In genomic region chr19:12935071-12935470, GRCh38 we compare ENCODE assay signal across 13 cellular contexts. TPM values are rescaled to one million over a fixed set of nuclear protein-coding genes. Genes with fewer than 3 reads are reported as not detected.
DNase-seq lines count a peak whose midpoint lies in the region; TF ChIP-seq lines count a peak whose summit lies in the region.
"Had no signal": no experiment of that assay in that cellular context is flagged by ENCODE, and none has a peak within 500 bp of the region (broad histone marks: within the 10 kb centered on the region; RNA-seq: fewer than 3 reads in every experiment).

No MANE protein-coding gene starts in this region.

- intact Hi-C loops in activated CD4-positive, alpha-beta memory T cell treated with anti-CD3 and anti-CD28 coated beads for 36 hours (cut with micrococcal nuclease): loop anchor here (5.0 kb wide), 4 partner anchors 198 to 323 kb away; partner anchors contain the start of genes GET3, IER2, STX10 and TNPO2
- intact Hi-C loops in activated T-helper 1 cell treated with anti-CD3 and anti-CD28 coated beads, Interleukin-12 subunit alpha, Interleukin-12 subunit beta, Interleukin-2, Interleukin-4 antibody, amounts not matched to agents 30 ng/mL and 10 ng/mL and 1 ng/mL, durations not matched to agents 14 hours and 24 hours and 36 hours (cut with micrococcal nuclease): no loop called here

- no peaks in the 10 kb centered on the region for H3K27me3 Mint-ChIP-seq in activated CD4-positive, alpha-beta memory T cell treated with anti-CD3 and anti-CD28 coated beads for 36 hours
- no peaks in the 10 kb centered on the region for H3K27me3 Mint-ChIP-seq in activated CD4-positive, alpha-beta memory T cell treated with anti-CD3 and anti-CD28 coated beads, Interleukin-2, amount 10 ng/mL, durations not matched to agents 7 days and 5 days
- H3K27me3 Mint-ChIP-seq in activated T-helper 1 cell treated with anti-CD3 and anti-CD28 coated beads, Interleukin-12 subunit alpha, Interleukin-12 subunit beta, Interleukin-2, Interleukin-4 antibody, amounts not matched to agents 30 ng/mL and 10 ng/mL and 1 ng/mL, durations not matched to agents 14 hours and 24 hours and 36 hours (ENCODE audit: insufficient read depth): no peaks in the 10 kb centered on the region
- H3K27me3 Mint-ChIP-seq in progenitor cell of endocrine pancreas: no peaks in the 10 kb centered on the region

- DNase-seq in activated CD4-positive, alpha-beta memory T cell treated with anti-CD3 and anti-CD28 coated beads for 36 hours: no peak
- no peak for DNase-seq in activated CD4-positive, alpha-beta memory T cell treated with anti-CD3 and anti-CD28 coated beads, Interleukin-2, amount 10 ng/mL, durations not matched to agents 7 days and 5 days
- no peak for DNase-seq in activated T-helper 1 cell treated with anti-CD3 and anti-CD28 coated beads, Interleukin-12 subunit alpha, Interleukin-12 subunit beta, Interleukin-2, Interleukin-4 antibody, amounts not matched to agents 30 ng/mL and 10 ng/mL and 1 ng/mL, durations not matched to agents 14 hours and 24 hours and 36 hours (ENCODE audit: low spot score)
- no peak for DNase-seq in progenitor cell of endocrine pancreas (ENCODE audit: low spot score, unreplicated experiment)
- DNase-seq in stimulated activated naive CD4-positive, alpha-beta T cell treated with Interleukin-2 at 50 U/mL for 16 hours (lab: John Stamatoyannopoulos, UW): no peak
- no peak for DNase-seq in kidney tubule cell (ENCODE audit: low spot score)
- DNase-seq: DMS79 treated with DMSO at 0.1 percent for 48 hours, NCI-H1417 treated with DMSO at 0.1 percent for 48 hours, NCI-H1930, NCI-H345, NCI-H524 treated with DMSO at 0.1 percent for 48 hours, PC-3, RPMI8226 had no signal

- TF ChIP-seq CTCF in progenitor cell of endocrine pancreas (IDR thresholded peaks at IDR 0.05; ENCODE audit: unreplicated experiment): no peak

- H3K9me3 Mint-ChIP-seq in activated CD4-positive, alpha-beta memory T cell treated with anti-CD3 and anti-CD28 coated beads for 36 hours: no peaks in the 10 kb centered on the region
- H3K9me3 Mint-ChIP-seq in activated CD4-positive, alpha-beta memory T cell treated with anti-CD3 and anti-CD28 coated beads, Interleukin-2, amount 10 ng/mL, durations not matched to agents 7 days and 5 days: no peaks in the 10 kb centered on the region
- H3K9me3 Mint-ChIP-seq in activated T-helper 1 cell treated with anti-CD3 and anti-CD28 coated beads, Interleukin-12 subunit alpha, Interleukin-12 subunit beta, Interleukin-2, Interleukin-4 antibody, amounts not matched to agents 30 ng/mL and 10 ng/mL and 1 ng/mL, durations not matched to agents 14 hours and 24 hours and 36 hours: no peaks in the 10 kb centered on the region
- H3K9me3 Mint-ChIP-seq in progenitor cell of endocrine pancreas (ENCODE audit: low read depth): no peaks in the 10 kb centered on the region

- H3K4me1 Mint-ChIP-seq in activated CD4-positive, alpha-beta memory T cell treated with anti-CD3 and anti-CD28 coated beads for 36 hours (ENCODE audit: low read depth): peaks cover 46% of the 10 kb centered on the region
- peaks cover 46% of the 10 kb centered on the region for H3K4me1 Mint-ChIP-seq in activated CD4-positive, alpha-beta memory T cell treated with anti-CD3 and anti-CD28 coated beads, Interleukin-2, amount 10 ng/mL, durations not matched to agents 7 days and 5 days
- peaks cover 52% of the 10 kb centered on the region for H3K4me1 Mint-ChIP-seq in activated T-helper 1 cell treated with anti-CD3 and anti-CD28 coated beads, Interleukin-12 subunit alpha, Interleukin-12 subunit beta, Interleukin-2, Interleukin-4 antibody, amounts not matched to agents 30 ng/mL and 10 ng/mL and 1 ng/mL, durations not matched to agents 14 hours and 24 hours and 36 hours (ENCODE audit: low read depth)
- peaks cover 27% of the 10 kb centered on the region for H3K4me1 Mint-ChIP-seq in progenitor cell of endocrine pancreas (ENCODE audit: low read depth)

- no peak overlapping the region for H3K4me3 Mint-ChIP-seq in activated CD4-positive, alpha-beta memory T cell treated with anti-CD3 and anti-CD28 coated beads for 36 hours
- H3K4me3 Mint-ChIP-seq in activated CD4-positive, alpha-beta memory T cell treated with anti-CD3 and anti-CD28 coated beads, Interleukin-2, amount 10 ng/mL, durations not matched to agents 7 days and 5 days: no peak overlapping the region
- H3K4me3 Mint-ChIP-seq in activated T-helper 1 cell treated with anti-CD3 and anti-CD28 coated beads, Interleukin-12 subunit alpha, Interleukin-12 subunit beta, Interleukin-2, Interleukin-4 antibody, amounts not matched to agents 30 ng/mL and 10 ng/mL and 1 ng/mL, durations not matched to agents 14 hours and 24 hours and 36 hours: peak overlapping the region; percentile 19
- H3K4me3 Mint-ChIP-seq in progenitor cell of endocrine pancreas (ENCODE audit: low read depth): peak overlapping the region; percentile 19

- CTCF ChIA-PET in activated CD4-positive, alpha-beta memory T cell treated with anti-CD3 and anti-CD28 coated beads for 36 hours (lab: Charles Lee): no interaction called here
- CTCF ChIA-PET in activated CD4-positive, alpha-beta memory T cell treated with anti-CD3 and anti-CD28 coated beads, Interleukin-2, amount 10 ng/mL, durations not matched to agents 7 days and 5 days (lab: Charles Lee): no interaction called here

- H3K27ac Mint-ChIP-seq in activated CD4-positive, alpha-beta memory T cell treated with anti-CD3 and anti-CD28 coated beads for 36 hours: peak overlapping the region; percentile 51
- no peak overlapping the region for H3K27ac Mint-ChIP-seq in activated CD4-positive, alpha-beta memory T cell treated with anti-CD3 and anti-CD28 coated beads, Interleukin-2, amount 10 ng/mL, durations not matched to agents 7 days and 5 days
- H3K27ac Mint-ChIP-seq in activated T-helper 1 cell treated with anti-CD3 and anti-CD28 coated beads, Interleukin-12 subunit alpha, Interleukin-12 subunit beta, Interleukin-2, Interleukin-4 antibody, amounts not matched to agents 30 ng/mL and 10 ng/mL and 1 ng/mL, durations not matched to agents 14 hours and 24 hours and 36 hours: no peak overlapping the region
- no peak overlapping the region for H3K27ac Mint-ChIP-seq in progenitor cell of endocrine pancreas

- POLR2A ChIA-PET in activated CD4-positive, alpha-beta memory T cell treated with anti-CD3 and anti-CD28 coated beads for 36 hours (lab: Charles Lee): no interaction called here
- POLR2A ChIA-PET in activated CD4-positive, alpha-beta memory T cell treated with anti-CD3 and anti-CD28 coated beads, Interleukin-2, amount 10 ng/mL, durations not matched to agents 7 days and 5 days (lab: Charles Lee): no interaction called here

- peaks cover 35% of the 10 kb centered on the region for H3K36me3 Mint-ChIP-seq in activated CD4-positive, alpha-beta memory T cell treated with anti-CD3 and anti-CD28 coated beads for 36 hours
- peaks cover 32% of the 10 kb centered on the region for H3K36me3 Mint-ChIP-seq in activated CD4-positive, alpha-beta memory T cell treated with anti-CD3 and anti-CD28 coated beads, Interleukin-2, amount 10 ng/mL, durations not matched to agents 7 days and 5 days (ENCODE audit: low read depth)
- peaks cover 35% of the 10 kb centered on the region for H3K36me3 Mint-ChIP-seq in activated T-helper 1 cell treated with anti-CD3 and anti-CD28 coated beads, Interleukin-12 subunit alpha, Interleukin-12 subunit beta, Interleukin-2, Interleukin-4 antibody, amounts not matched to agents 30 ng/mL and 10 ng/mL and 1 ng/mL, durations not matched to agents 14 hours and 24 hours and 36 hours (ENCODE audit: low read depth)
- peaks cover 10% of the 10 kb centered on the region for H3K36me3 Mint-ChIP-seq in progenitor cell of endocrine pancreas (ENCODE audit: insufficient read depth)

RNA-seq across cellular contexts. Expression of gene FARSA, which starts 1.6 kb away (rescaled TPM):
- 100 to 1,000 TPM; 109 to 110 TPM for total RNA-seq in activated CD4-positive, alpha-beta memory T cell treated with anti-CD3 and anti-CD28 coated beads for 36 hours
- total RNA-seq in activated CD4-positive, alpha-beta memory T cell treated with anti-CD3 and anti-CD28 coated beads, Interleukin-2, amount 10 ng/mL, durations not matched to agents 7 days and 5 days: 10 to 100 TPM; 72.4 to 74.9 TPM
- 217 and 220 TPM in 2 replicates for total RNA-seq in activated T-helper 1 cell treated with anti-CD3 and anti-CD28 coated beads, Interleukin-12 subunit alpha, Interleukin-12 subunit beta, Interleukin-2, Interleukin-4 antibody, amounts not matched to agents 30 ng/mL and 10 ng/mL and 1 ng/mL, durations not matched to agents 14 hours and 24 hours and 36 hours
- total RNA-seq in progenitor cell of endocrine pancreas: 61.2 and 63.3 TPM in 2 replicates

RNA-seq across cellular contexts. Expression of gene CALR, which starts 3.3 kb away (rescaled TPM):
- 100 to 1,000 TPM; 625 to 642 TPM for total RNA-seq in activated CD4-positive, alpha-beta memory T cell treated with anti-CD3 and anti-CD28 coated beads for 36 hours
- 100 to 1,000 TPM; 640 to 660 TPM for total RNA-seq in activated CD4-positive, alpha-beta memory T cell treated with anti-CD3 and anti-CD28 coated beads, Interleukin-2, amount 10 ng/mL, durations not matched to agents 7 days and 5 days
- total RNA-seq in activated T-helper 1 cell treated with anti-CD3 and anti-CD28 coated beads, Interleukin-12 subunit alpha, Interleukin-12 subunit beta, Interleukin-2, Interleukin-4 antibody, amounts not matched to agents 30 ng/mL and 10 ng/mL and 1 ng/mL, durations not matched to agents 14 hours and 24 hours and 36 hours: 913 and 933 TPM in 2 replicates
- total RNA-seq in progenitor cell of endocrine pancreas: 707 and 730 TPM in 2 replicates

RNA-seq across cellular contexts. Expression of gene RAD23A, which starts 10.6 kb away (rescaled TPM):
- 100 to 1,000 TPM; 190 to 194 TPM for total RNA-seq in activated CD4-positive, alpha-beta memory T cell treated with anti-CD3 and anti-CD28 coated beads for 36 hours
- 100 to 1,000 TPM; 119 to 123 TPM for total RNA-seq in activated CD4-positive, alpha-beta memory T cell treated with anti-CD3 and anti-CD28 coated beads, Interleukin-2, amount 10 ng/mL, durations not matched to agents 7 days and 5 days
- 197 and 202 TPM in 2 replicates for total RNA-seq in activated T-helper 1 cell treated with anti-CD3 and anti-CD28 coated beads, Interleukin-12 subunit alpha, Interleukin-12 subunit beta, Interleukin-2, Interleukin-4 antibody, amounts not matched to agents 30 ng/mL and 10 ng/mL and 1 ng/mL, durations not matched to agents 14 hours and 24 hours and 36 hours
- total RNA-seq in progenitor cell of endocrine pancreas: 70.4 and 78.8 TPM in 2 replicates

RNA-seq across cellular contexts. Expression of gene SYCE2, which starts 16.0 kb away (rescaled TPM):
- 1 to 10 TPM; 3.0 to 4.2 TPM for total RNA-seq in activated CD4-positive, alpha-beta memory T cell treated with anti-CD3 and anti-CD28 coated beads for 36 hours
- 1 to 10 TPM; 3.9 to 4.9 TPM for total RNA-seq in activated CD4-positive, alpha-beta memory T cell treated with anti-CD3 and anti-CD28 coated beads, Interleukin-2, amount 10 ng/mL, durations not matched to agents 7 days and 5 days
- total RNA-seq in activated T-helper 1 cell treated with anti-CD3 and anti-CD28 coated beads, Interleukin-12 subunit alpha, Interleukin-12 subunit beta, Interleukin-2, Interleukin-4 antibody, amounts not matched to agents 30 ng/mL and 10 ng/mL and 1 ng/mL, durations not matched to agents 14 hours and 24 hours and 36 hours: 1.9 and 4.1 TPM in 2 replicates
- total RNA-seq in progenitor cell of endocrine pancreas: 1.2 and 1.8 TPM in 2 replicates

RNA-seq across cellular contexts. Expression of gene GADD45GIP1, which starts 22.0 kb away (rescaled TPM):
- total RNA-seq in activated CD4-positive, alpha-beta memory T cell treated with anti-CD3 and anti-CD28 coated beads for 36 hours: 10 to 100 TPM; 31.2 to 32.6 TPM
- 10 to 100 TPM; 17.5 to 18.4 TPM for total RNA-seq in activated CD4-positive, alpha-beta memory T cell treated with anti-CD3 and anti-CD28 coated beads, Interleukin-2, amount 10 ng/mL, durations not matched to agents 7 days and 5 days
- total RNA-seq in activated T-helper 1 cell treated with anti-CD3 and anti-CD28 coated beads, Interleukin-12 subunit alpha, Interleukin-12 subunit beta, Interleukin-2, Interleukin-4 antibody, amounts not matched to agents 30 ng/mL and 10 ng/mL and 1 ng/mL, durations not matched to agents 14 hours and 24 hours and 36 hours: 32.1 and 33.2 TPM in 2 replicates
- 16.8 and 20.8 TPM in 2 replicates for total RNA-seq in progenitor cell of endocrine pancreas

Comparison
In these comparisons a context has a peak if more than half of its experiments do, and no peak if none do; other contexts are left out.
1. H3K4me3 Mint-ChIP-seq: peak in activated T-helper 1 cell treated with anti-CD3 and anti-CD28 coated beads, Interleukin-12 subunit alpha, Interleukin-12 subunit beta, Interleukin-2, Interleukin-4 antibody, amounts not matched to agents 30 ng/mL and 10 ng/mL and 1 ng/mL, durations not matched to agents 14 hours and 24 hours and 36 hours (single experiment) and progenitor cell of endocrine pancreas (single experiment); none in activated CD4-positive, alpha-beta memory T cell treated with anti-CD3 and anti-CD28 coated beads for 36 hours (single experiment) and activated CD4-positive, alpha-beta memory T cell treated with anti-CD3 and anti-CD28 coated beads, Interleukin-2, amount 10 ng/mL, durations not matched to agents 7 days and 5 days (single experiment).